Comparison of ENCODE assay signal across 21 cellular contexts in genomic region chr2:85447222-85447585, GRCh38. TPM values are rescaled to one million over a fixed set of nuclear protein-coding genes. Genes with fewer than 3 reads are reported as not detected.
"Had no signal": no experiment of that assay in that cellular context is flagged by ENCODE, and none has a peak within 500 bp of the region (broad histone marks: within the 10 kb centered on the region; RNA-seq: fewer than 3 reads in every experiment).

No MANE protein-coding gene starts in this region.

- H3K27me3 Mint-ChIP-seq: activated naive CD8-positive, alpha-beta T cell treated with anti-CD3 and anti-CD28 coated beads for 36 hours; effector memory CD8-positive, alpha-beta T cell; stimulated activated naive CD8-positive, alpha-beta T cell treated with anti-CD3 and anti-CD28 coated beads, Interleukin-15, amount 100 ng/mL, for 72 hours had no signal

- H3K4me1 Mint-ChIP-seq: activated naive CD8-positive, alpha-beta T cell treated with anti-CD3 and anti-CD28 coated beads for 36 hours; immature natural killer cell had no signal

- ATAC-seq: effector memory CD8-positive, alpha-beta T cell; stimulated activated naive CD8-positive, alpha-beta T cell treated with anti-CD3 and anti-CD28 coated beads, Interleukin-15, amount 100 ng/mL, for 72 hours had no signal

- H3K27ac ChIP-seq: ascending aorta had no signal

- H3K36me3 Mint-ChIP-seq: activated naive CD8-positive, alpha-beta T cell treated with anti-CD3 and anti-CD28 coated beads for 36 hours; immature natural killer cell had no signal

- H3K9me3 Mint-ChIP-seq: activated naive CD8-positive, alpha-beta T cell treated with anti-CD3 and anti-CD28 coated beads for 36 hours; effector memory CD8-positive, alpha-beta T cell; immature natural killer cell; nephron; stimulated activated naive CD8-positive, alpha-beta T cell treated with anti-CD3 and anti-CD28 coated beads, Interleukin-15, amount 100 ng/mL, for 72 hours had no signal

- DNase-seq: activated CD4-positive, alpha-beta T cell treated with anti-CD3 and anti-CD28 coated beads, Interleukin-2, amount 50 U/mL, for 48 hours; activated CD4-positive, CD25-positive, alpha-beta regulatory T cell treated with anti-CD3 and anti-CD28 coated beads, Interleukin-2, amount 50 U/mL, for 72 hours; activated gamma-delta T cell treated with Interleukin-2 at 50 U/mL for 16 hours; activated naive CD8-positive, alpha-beta T cell treated with anti-CD3 and anti-CD28 coated beads for 36 hours; activated T-cell treated with anti-CD3 and anti-CD28 coated beads, Interleukin-2, amount 50 U/mL, for 48 hours; central memory CD4-positive, alpha-beta T cell; effector memory CD8-positive, alpha-beta T cell; hippocampal formation; immature natural killer cell; left cardiac atrium; stimulated activated CD4-positive, alpha-beta T cell treated with anti-CD3 and anti-CD28 coated beads, Interleukin-15, amount 100 ng/mL, for 24 hours; stimulated activated CD4-positive, alpha-beta T cell treated with anti-CD3 and anti-CD28 coated beads, Interleukin-4, amount 100 ng/mL, for 24 hours; stimulated activated naive CD8-positive, alpha-beta T cell treated with anti-CD3 and anti-CD28 coated beads, Interleukin-15, amount 100 ng/mL, for 72 hours; SW 1271; tibial artery; uterus had no signal

- H3K27ac Mint-ChIP-seq: activated naive CD8-positive, alpha-beta T cell treated with anti-CD3 and anti-CD28 coated beads for 36 hours; effector memory CD8-positive, alpha-beta T cell; immature natural killer cell had no signal

- H3K9me3 ChIP-seq: ascending aorta, tibial artery, uterus had no signal

- H3K27me3 ChIP-seq: ascending aorta, tibial artery, uterus had no signal

- H3K4me3 ChIP-seq: ascending aorta, lung, tibial artery, uterus had no signal

- H3K36me3 ChIP-seq: ascending aorta, tibial artery, uterus had no signal

- H3K4me3 Mint-ChIP-seq: activated naive CD8-positive, alpha-beta T cell treated with anti-CD3 and anti-CD28 coated beads for 36 hours; effector memory CD8-positive, alpha-beta T cell; immature natural killer cell; nephron; stimulated activated naive CD8-positive, alpha-beta T cell treated with anti-CD3 and anti-CD28 coated beads, Interleukin-15, amount 100 ng/mL, for 72 hours had no signal

RNA-seq across cellular contexts. Expression of gene SH2D6, which starts 28.7 kb away (rescaled TPM):
- total RNA-seq: ascending aorta, epithelial cell of proximal tubule, skeletal muscle tissue, uterus had no signal
- polyA plus RNA-seq: immature natural killer cell had no signal
